1 cellular context compared by ENCODE assay signal in the genomic region with DNA sequence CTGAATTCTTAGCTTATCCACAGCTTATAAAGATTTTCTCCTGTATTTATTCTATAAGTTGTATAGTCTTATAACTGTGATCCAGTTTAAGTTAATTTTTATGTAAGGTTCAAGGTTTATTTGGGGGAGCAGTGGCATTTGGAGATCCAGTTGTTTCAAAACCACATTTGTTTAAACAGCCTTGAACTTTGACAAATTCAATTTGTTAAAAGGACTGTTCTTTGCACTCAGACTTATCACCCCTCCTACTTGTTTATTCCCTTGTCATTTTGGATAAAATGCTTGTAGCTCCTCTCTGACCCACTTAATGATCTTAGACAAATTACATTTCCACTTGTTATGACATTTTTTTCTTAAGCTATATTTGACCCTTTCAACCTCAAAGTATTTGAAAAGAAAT.
A peak's percentile ranks its signal among the peaks of the same experiment; 100 is the strongest.
TF ChIP-seq lines count a peak whose summit lies in the region.

No MANE protein-coding gene starts in this region.

TF ChIP-seq in HepG2, 621 proteins besides CTCF, POLR2A, EP300 and RAD21 (continued from another document and continues in another):
- TF ChIP-seq, protein P1, sequence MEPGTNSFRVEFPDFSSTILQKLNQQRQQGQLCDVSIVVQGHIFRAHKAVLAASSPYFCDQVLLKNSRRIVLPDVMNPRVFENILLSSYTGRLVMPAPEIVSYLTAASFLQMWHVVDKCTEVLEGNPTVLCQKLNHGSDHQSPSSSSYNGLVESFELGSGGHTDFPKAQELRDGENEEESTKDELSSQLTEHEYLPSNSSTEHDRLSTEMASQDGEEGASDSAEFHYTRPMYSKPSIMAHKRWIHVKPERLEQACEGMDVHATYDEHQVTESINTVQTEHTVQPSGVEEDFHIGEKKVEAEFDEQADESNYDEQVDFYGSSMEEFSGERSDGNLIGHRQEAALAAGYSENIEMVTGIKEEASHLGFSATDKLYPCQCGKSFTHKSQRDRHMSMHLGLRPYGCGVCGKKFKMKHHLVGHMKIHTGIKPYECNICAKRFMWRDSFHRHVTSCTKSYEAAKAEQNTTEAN (CRISPR knock-in tag; conservative IDR thresholded peaks at IDR 0.05), result no peak
- TF ChIP-seq BORCS8-MEF2B (CRISPR knock-in tag; IDR thresholded peaks at IDR 0.05), result no peak
- no peak for TF ChIP-seq ZNF33B (CRISPR knock-in tag; IDR thresholded peaks at IDR 0.05)
- no peak for TF ChIP-seq ZFP36 (IDR thresholded peaks at IDR 0.05; ENCODE audit: borderline replicate concordance, low read depth, low read length, partially characterized antibody)
- no peak for TF ChIP-seq ZSCAN20 (CRISPR knock-in tag; IDR thresholded peaks at IDR 0.05; ENCODE audit: borderline replicate concordance)
- TF ChIP-seq THAP11 (CRISPR knock-in tag; IDR thresholded peaks at IDR 0.05), result no peak
- TF ChIP-seq GLI4 (CRISPR knock-in tag; IDR thresholded peaks at IDR 0.05; ENCODE audit: borderline replicate concordance), result no peak
- no peak for TF ChIP-seq ZNF619 (CRISPR knock-in tag; IDR thresholded peaks at IDR 0.05)
- TF ChIP-seq, protein P2, sequence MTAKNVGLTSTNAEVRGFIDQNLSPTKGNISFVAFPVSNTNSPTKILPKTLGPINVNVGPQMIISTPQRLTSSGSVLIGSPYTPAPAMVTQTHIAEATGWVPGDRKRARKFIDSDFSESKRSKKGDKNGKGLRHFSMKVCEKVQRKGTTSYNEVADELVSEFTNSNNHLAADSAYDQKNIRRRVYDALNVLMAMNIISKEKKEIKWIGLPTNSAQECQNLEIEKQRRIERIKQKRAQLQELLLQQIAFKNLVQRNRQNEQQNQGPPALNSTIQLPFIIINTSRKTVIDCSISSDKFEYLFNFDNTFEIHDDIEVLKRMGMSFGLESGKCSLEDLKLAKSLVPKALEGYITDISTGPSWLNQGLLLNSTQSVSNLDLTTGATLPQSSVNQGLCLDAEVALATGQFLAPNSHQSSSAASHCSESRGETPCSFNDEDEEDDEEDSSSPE (CRISPR knock-in tag; IDR thresholded peaks at IDR 0.05), result no peak
- TF ChIP-seq ZNF512B (CRISPR knock-in tag; IDR thresholded peaks at IDR 0.05; ENCODE audit: borderline replicate concordance), result no peak
- TF ChIP-seq KLF6 (CRISPR knock-in tag; IDR thresholded peaks at IDR 0.05), result no peak
- no peak for TF ChIP-seq THYN1 (CRISPR knock-in tag; IDR thresholded peaks at IDR 0.05; ENCODE audit: borderline replicate concordance, low read depth)
- no peak for TF ChIP-seq NRL (CRISPR knock-in tag; IDR thresholded peaks at IDR 0.05; ENCODE audit: borderline replicate concordance)
- no peak for TF ChIP-seq NBN (conservative IDR thresholded peaks at IDR 0.05)
- TF ChIP-seq ZNF781 (CRISPR knock-in tag; IDR thresholded peaks at IDR 0.05; ENCODE audit: borderline replicate concordance, not compliant biosample characterization), result no peak
- TF ChIP-seq TAF15 (IDR thresholded peaks at IDR 0.05; ENCODE audit: low read depth, low read length, poor library complexity, severe bottlenecking), result no peak
- TF ChIP-seq ZFP62 (CRISPR knock-in tag; IDR thresholded peaks at IDR 0.05), result no peak
- TF ChIP-seq, protein P3, sequence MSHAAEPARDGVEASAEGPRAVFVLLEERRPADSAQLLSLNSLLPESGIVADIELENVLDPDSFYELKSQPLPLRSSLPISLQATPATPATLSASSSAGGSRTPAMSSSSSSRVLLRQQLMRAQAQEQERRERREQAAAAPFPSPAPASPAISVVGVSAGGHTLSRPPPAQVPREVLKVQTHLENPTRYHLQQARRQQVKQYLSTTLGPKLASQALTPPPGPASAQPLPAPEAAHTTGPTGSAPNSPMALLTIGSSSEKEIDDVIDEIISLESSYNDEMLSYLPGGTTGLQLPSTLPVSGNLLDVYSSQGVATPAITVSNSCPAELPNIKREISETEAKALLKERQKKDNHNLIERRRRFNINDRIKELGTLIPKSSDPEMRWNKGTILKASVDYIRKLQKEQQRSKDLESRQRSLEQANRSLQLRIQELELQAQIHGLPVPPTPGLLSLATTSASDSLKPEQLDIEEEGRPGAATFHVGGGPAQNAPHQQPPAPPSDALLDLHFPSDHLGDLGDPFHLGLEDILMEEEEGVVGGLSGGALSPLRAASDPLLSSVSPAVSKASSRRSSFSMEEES (CRISPR knock-in tag; IDR thresholded peaks at IDR 0.05), result no peak
- TF ChIP-seq ZNF563 (CRISPR knock-in tag; IDR thresholded peaks at IDR 0.05), result no peak
- TF ChIP-seq ZNF543 (CRISPR knock-in tag; IDR thresholded peaks at IDR 0.05), result no peak
- TF ChIP-seq HHEX (CRISPR knock-in tag; IDR thresholded peaks at IDR 0.05), result peak; percentile 74
- no peak for TF ChIP-seq ZNF564 (CRISPR knock-in tag; IDR thresholded peaks at IDR 0.05)
- no peak for TF ChIP-seq KDM5B (CRISPR knock-in tag; IDR thresholded peaks at IDR 0.05; ENCODE audit: borderline replicate concordance)
- no peak for TF ChIP-seq MYC (CRISPR knock-in tag; IDR thresholded peaks at IDR 0.05; ENCODE audit: borderline replicate concordance)
- no peak for TF ChIP-seq ZNF570 (CRISPR knock-in tag; IDR thresholded peaks at IDR 0.05; ENCODE audit: borderline replicate concordance)
- TF ChIP-seq GRHL1 (CRISPR knock-in tag; conservative IDR thresholded peaks at IDR 0.05), result no peak
- no peak for TF ChIP-seq ZNF446 (CRISPR knock-in tag; IDR thresholded peaks at IDR 0.05)
- no peak for TF ChIP-seq HDAC6 (IDR thresholded peaks at IDR 0.05; ENCODE audit: low read depth, low read length)
- no peak for TF ChIP-seq MAFF (IDR thresholded peaks at IDR 0.05; ENCODE audit: low read depth, low read length)
- TF ChIP-seq, protein P4, sequence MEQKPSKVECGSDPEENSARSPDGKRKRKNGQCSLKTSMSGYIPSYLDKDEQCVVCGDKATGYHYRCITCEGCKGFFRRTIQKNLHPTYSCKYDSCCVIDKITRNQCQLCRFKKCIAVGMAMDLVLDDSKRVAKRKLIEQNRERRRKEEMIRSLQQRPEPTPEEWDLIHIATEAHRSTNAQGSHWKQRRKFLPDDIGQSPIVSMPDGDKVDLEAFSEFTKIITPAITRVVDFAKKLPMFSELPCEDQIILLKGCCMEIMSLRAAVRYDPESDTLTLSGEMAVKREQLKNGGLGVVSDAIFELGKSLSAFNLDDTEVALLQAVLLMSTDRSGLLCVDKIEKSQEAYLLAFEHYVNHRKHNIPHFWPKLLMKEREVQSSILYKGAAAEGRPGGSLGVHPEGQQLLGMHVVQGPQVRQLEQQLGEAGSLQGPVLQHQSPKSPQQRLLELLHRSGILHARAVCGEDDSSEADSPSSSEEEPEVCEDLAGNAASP (CRISPR knock-in tag; IDR thresholded peaks at IDR 0.05; ENCODE audit: borderline replicate concordance), result no peak
- no peak for TF ChIP-seq ZFP41 (CRISPR knock-in tag; IDR thresholded peaks at IDR 0.05; ENCODE audit: borderline replicate concordance)
- no peak for TF ChIP-seq PBX3 (CRISPR knock-in tag; IDR thresholded peaks at IDR 0.05; ENCODE audit: borderline replicate concordance)
- TF ChIP-seq SNAPC4 (CRISPR knock-in tag; IDR thresholded peaks at IDR 0.05), result no peak
- TF ChIP-seq ETS1 (CRISPR knock-in tag; IDR thresholded peaks at IDR 0.05), result no peak
- TF ChIP-seq ZNF605 (CRISPR knock-in tag; IDR thresholded peaks at IDR 0.05), result no peak
- TF ChIP-seq ZNF672 (CRISPR knock-in tag; IDR thresholded peaks at IDR 0.05), result no peak
- TF ChIP-seq ZNF263 (CRISPR knock-in tag; IDR thresholded peaks at IDR 0.05), result no peak
